23 cellular contexts compared by ENCODE assay signal in genomic region chr11:128022761-128023160, GRCh38.
"Had no signal": no experiment of that assay in that cellular context is flagged by ENCODE, and none has a peak within 500 bp of the region (broad histone marks: within the 10 kb centered on the region; RNA-seq: fewer than 3 reads in every experiment).

No MANE protein-coding gene starts in this region.

- H3K4me1 Mint-ChIP-seq: naive B cell had no signal

- H3K9me3 ChIP-seq: colonic mucosa, esophagus squamous epithelium, gastrocnemius medialis, heart right ventricle, left lung, lower lobe of right lung, mucosa of descending colon had no signal

- H3K4me3 Mint-ChIP-seq: dendritic cell treated with granulocyte-macrophage colony-stimulating factor and Interleukin-4, amounts not matched to agents 40 ng/mL and 50 ng/mL, for 4 days; effector memory CD8-positive, alpha-beta T cell; endodermal cell; mesothelial cell of epicardium; naive B cell had no signal

- H3K27me3 Mint-ChIP-seq: dendritic cell treated with granulocyte-macrophage colony-stimulating factor and Interleukin-4, amounts not matched to agents 40 ng/mL and 50 ng/mL, for 4 days; effector memory CD8-positive, alpha-beta T cell had no signal

- H3K27ac Mint-ChIP-seq: dendritic cell treated with granulocyte-macrophage colony-stimulating factor and Interleukin-4, amounts not matched to agents 40 ng/mL and 50 ng/mL, for 4 days; effector memory CD8-positive, alpha-beta T cell; endodermal cell; mesothelial cell of epicardium; naive B cell had no signal

- H3K4me3 ChIP-seq: colonic mucosa, esophagus squamous epithelium, gastrocnemius medialis, heart right ventricle, left lung, lower lobe of right lung, mucosa of descending colon had no signal

- H3K36me3 Mint-ChIP-seq: mesothelial cell of epicardium, naive B cell had no signal

- H3K4me1 ChIP-seq: colonic mucosa, esophagus squamous epithelium, gastrocnemius medialis, left lung, lower lobe of right lung had no signal

- H3K9me3 Mint-ChIP-seq: dendritic cell treated with granulocyte-macrophage colony-stimulating factor and Interleukin-4, amounts not matched to agents 40 ng/mL and 50 ng/mL, for 4 days; effector memory CD8-positive, alpha-beta T cell; endodermal cell; mesothelial cell of epicardium; naive B cell had no signal

- H3K36me3 ChIP-seq: colonic mucosa, esophagus squamous epithelium, gastrocnemius medialis, heart right ventricle, left lung, lower lobe of right lung had no signal

- H3K27me3 ChIP-seq: colonic mucosa, gastrocnemius medialis, left lung had no signal

- H3K27ac ChIP-seq: colonic mucosa, epithelial cell of prostate, esophagus squamous epithelium, gastrocnemius medialis, heart right ventricle, left lung, lower lobe of right lung had no signal

- DNase-seq: colonic mucosa; cortex of kidney; effector CD8-positive, alpha-beta T cell; effector memory CD8-positive, alpha-beta T cell; endodermal cell; erythroblast; esophagus squamous epithelium; foreskin melanocyte; gastrocnemius medialis; glutamatergic neuron; head of caudate nucleus; heart right ventricle; hippocampal formation; left cardiac atrium; left lung; left ventricle myocardium superior; lower lobe of right lung; mucosa of descending colon; naive B cell had no signal

- ATAC-seq: effector memory CD8-positive, alpha-beta T cell; esophagus mucosa; gastrocnemius medialis; heart right ventricle; left cardiac atrium; left lung; left ventricle myocardium superior; lower lobe of right lung; mucosa of descending colon had no signal
